1 cellular context compared by ENCODE assay signal in genomic region chr11:78350646-78351165, GRCh38.
TF ChIP-seq lines count a peak whose summit lies in the region.

No MANE protein-coding gene starts in this region.

TF ChIP-seq in K562, 482 proteins besides CTCF, POLR2A, EP300 and RAD21 (continued from another document and continues in another):
- TF ChIP-seq, protein P1, sequence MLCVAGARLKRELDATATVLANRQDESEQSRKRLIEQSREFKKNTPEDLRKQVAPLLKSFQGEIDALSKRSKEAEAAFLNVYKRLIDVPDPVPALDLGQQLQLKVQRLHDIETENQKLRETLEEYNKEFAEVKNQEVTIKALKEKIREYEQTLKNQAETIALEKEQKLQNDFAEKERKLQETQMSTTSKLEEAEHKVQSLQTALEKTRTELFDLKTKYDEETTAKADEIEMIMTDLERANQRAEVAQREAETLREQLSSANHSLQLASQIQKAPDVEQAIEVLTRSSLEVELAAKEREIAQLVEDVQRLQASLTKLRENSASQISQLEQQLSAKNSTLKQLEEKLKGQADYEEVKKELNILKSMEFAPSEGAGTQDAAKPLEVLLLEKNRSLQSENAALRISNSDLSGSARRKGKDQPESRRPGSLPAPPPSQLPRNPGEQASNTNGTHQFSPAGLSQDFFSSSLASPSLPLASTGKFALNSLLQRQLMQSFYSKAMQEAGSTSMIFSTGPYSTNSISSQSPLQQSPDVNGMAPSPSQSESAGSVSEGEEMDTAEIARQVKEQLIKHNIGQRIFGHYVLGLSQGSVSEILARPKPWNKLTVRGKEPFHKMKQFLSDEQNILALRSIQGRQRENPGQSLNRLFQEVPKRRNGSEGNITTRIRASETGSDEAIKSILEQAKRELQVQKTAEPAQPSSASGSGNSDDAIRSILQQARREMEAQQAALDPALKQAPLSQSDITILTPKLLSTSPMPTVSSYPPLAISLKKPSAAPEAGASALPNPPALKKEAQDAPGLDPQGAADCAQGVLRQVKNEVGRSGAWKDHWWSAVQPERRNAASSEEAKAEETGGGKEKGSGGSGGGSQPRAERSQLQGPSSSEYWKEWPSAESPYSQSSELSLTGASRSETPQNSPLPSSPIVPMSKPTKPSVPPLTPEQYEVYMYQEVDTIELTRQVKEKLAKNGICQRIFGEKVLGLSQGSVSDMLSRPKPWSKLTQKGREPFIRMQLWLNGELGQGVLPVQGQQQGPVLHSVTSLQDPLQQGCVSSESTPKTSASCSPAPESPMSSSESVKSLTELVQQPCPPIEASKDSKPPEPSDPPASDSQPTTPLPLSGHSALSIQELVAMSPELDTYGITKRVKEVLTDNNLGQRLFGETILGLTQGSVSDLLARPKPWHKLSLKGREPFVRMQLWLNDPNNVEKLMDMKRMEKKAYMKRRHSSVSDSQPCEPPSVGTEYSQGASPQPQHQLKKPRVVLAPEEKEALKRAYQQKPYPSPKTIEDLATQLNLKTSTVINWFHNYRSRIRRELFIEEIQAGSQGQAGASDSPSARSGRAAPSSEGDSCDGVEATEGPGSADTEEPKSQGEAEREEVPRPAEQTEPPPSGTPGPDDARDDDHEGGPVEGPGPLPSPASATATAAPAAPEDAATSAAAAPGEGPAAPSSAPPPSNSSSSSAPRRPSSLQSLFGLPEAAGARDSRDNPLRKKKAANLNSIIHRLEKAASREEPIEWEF (CRISPR knock-in tag; IDR thresholded peaks at IDR 0.05) = no peak
- TF ChIP-seq CREM (IDR thresholded peaks at IDR 0.05; ENCODE audit: low read depth) (0 out of 2 replicates have a peak, but pooled peaks have one; percentile 1), ZNF717 (CRISPR knock-in tag; IDR thresholded peaks at IDR 0.05) (no peak), RBM39 (optimal IDR thresholded peaks at IDR 0.05; ENCODE audit: low read depth, low read length) (no peak), CBX8 (IDR thresholded peaks at IDR 0.05; ENCODE audit: borderline replicate concordance, extremely low read depth, low read depth, low read length, poor library complexity, severe bottlenecking) (no peak), ESRRA (IDR thresholded peaks at IDR 0.05; ENCODE audit: borderline replicate concordance, low read depth) (no peak), MGA (IDR thresholded peaks at IDR 0.05) (peak; percentile 80), GATAD2A (IDR thresholded peaks at IDR 0.05) (no peak), ZNF589 (CRISPR knock-in tag; IDR thresholded peaks at IDR 0.05; ENCODE audit: low read depth) (peak; percentile 76; the same call in 1 of the 2 replicates), MAZ (CRISPR knock-in tag; conservative IDR thresholded peaks at IDR 0.05 in 1 of 2, IDR thresholded peaks at IDR 0.05 in 1 of 2) (0 out of 4 replicates have a peak, but pooled peaks of 1 of the 2 experiments have one; percentile 48), KLF16 (IDR thresholded peaks at IDR 0.05) (no peak), ZBTB7A (IDR thresholded peaks at IDR 0.05; ENCODE audit: borderline replicate concordance, control insufficient read depth, low read depth, low read length) (no peak), SMAD4 (CRISPR knock-in tag; conservative IDR thresholded peaks at IDR 0.05) (no peak), ZNF408 (CRISPR knock-in tag; IDR thresholded peaks at IDR 0.05; ENCODE audit: low read depth) (no peak), RBM22 (IDR thresholded peaks at IDR 0.05; ENCODE audit: low read depth, low read length, poor library complexity, severe bottlenecking) (no peak), NFATC3 (IDR thresholded peaks at IDR 0.05) (no peak), PHTF2 (CRISPR knock-in tag; IDR thresholded peaks at IDR 0.05) (no peak), NELFE (IDR thresholded peaks at IDR 0.05; ENCODE audit: insufficient read depth, insufficient read length) (no peak), JUNB (CRISPR knock-in tag; conservative IDR thresholded peaks at IDR 0.05) (no peak), NONO (IDR thresholded peaks at IDR 0.05; ENCODE audit: low read depth in 2 of 2, low read length in 1 of 2) (no peak), ZZZ3 (IDR thresholded peaks at IDR 0.05) (no peak), MCM7 (IDR thresholded peaks at IDR 0.05) (no peak)
- TF ChIP-seq, protein P2, sequence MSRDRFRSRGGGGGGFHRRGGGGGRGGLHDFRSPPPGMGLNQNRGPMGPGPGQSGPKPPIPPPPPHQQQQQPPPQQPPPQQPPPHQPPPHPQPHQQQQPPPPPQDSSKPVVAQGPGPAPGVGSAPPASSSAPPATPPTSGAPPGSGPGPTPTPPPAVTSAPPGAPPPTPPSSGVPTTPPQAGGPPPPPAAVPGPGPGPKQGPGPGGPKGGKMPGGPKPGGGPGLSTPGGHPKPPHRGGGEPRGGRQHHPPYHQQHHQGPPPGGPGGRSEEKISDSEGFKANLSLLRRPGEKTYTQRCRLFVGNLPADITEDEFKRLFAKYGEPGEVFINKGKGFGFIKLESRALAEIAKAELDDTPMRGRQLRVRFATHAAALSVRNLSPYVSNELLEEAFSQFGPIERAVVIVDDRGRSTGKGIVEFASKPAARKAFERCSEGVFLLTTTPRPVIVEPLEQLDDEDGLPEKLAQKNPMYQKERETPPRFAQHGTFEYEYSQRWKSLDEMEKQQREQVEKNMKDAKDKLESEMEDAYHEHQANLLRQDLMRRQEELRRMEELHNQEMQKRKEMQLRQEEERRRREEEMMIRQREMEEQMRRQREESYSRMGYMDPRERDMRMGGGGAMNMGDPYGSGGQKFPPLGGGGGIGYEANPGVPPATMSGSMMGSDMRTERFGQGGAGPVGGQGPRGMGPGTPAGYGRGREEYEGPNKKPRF (IDR thresholded peaks at IDR 0.05; ENCODE audit: low read depth, low read length) = no peak
- TF ChIP-seq, protein P3, sequence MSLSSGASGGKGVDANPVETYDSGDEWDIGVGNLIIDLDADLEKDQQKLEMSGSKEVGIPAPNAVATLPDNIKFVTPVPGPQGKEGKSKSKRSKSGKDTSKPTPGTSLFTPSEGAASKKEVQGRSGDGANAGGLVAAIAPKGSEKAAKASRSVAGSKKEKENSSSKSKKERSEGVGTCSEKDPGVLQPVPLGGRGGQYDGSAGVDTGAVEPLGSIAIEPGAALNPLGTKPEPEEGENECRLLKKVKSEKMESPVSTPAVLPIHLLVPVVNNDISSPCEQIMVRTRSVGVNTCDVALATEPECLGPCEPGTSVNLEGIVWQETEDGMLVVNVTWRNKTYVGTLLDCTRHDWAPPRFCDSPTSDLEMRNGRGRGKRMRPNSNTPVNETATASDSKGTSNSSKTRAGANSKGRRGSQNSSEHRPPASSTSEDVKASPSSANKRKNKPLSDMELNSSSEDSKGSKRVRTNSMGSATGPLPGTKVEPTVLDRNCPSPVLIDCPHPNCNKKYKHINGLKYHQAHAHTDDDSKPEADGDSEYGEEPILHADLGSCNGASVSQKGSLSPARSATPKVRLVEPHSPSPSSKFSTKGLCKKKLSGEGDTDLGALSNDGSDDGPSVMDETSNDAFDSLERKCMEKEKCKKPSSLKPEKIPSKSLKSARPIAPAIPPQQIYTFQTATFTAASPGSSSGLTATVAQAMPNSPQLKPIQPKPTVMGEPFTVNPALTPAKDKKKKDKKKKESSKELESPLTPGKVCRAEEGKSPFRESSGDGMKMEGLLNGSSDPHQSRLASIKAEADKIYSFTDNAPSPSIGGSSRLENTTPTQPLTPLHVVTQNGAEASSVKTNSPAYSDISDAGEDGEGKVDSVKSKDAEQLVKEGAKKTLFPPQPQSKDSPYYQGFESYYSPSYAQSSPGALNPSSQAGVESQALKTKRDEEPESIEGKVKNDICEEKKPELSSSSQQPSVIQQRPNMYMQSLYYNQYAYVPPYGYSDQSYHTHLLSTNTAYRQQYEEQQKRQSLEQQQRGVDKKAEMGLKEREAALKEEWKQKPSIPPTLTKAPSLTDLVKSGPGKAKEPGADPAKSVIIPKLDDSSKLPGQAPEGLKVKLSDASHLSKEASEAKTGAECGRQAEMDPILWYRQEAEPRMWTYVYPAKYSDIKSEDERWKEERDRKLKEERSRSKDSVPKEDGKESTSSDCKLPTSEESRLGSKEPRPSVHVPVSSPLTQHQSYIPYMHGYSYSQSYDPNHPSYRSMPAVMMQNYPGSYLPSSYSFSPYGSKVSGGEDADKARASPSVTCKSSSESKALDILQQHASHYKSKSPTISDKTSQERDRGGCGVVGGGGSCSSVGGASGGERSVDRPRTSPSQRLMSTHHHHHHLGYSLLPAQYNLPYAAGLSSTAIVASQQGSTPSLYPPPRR (CRISPR knock-in tag; IDR thresholded peaks at IDR 0.05; ENCODE audit: borderline replicate concordance) = no peak
- TF ChIP-seq, protein P4, sequence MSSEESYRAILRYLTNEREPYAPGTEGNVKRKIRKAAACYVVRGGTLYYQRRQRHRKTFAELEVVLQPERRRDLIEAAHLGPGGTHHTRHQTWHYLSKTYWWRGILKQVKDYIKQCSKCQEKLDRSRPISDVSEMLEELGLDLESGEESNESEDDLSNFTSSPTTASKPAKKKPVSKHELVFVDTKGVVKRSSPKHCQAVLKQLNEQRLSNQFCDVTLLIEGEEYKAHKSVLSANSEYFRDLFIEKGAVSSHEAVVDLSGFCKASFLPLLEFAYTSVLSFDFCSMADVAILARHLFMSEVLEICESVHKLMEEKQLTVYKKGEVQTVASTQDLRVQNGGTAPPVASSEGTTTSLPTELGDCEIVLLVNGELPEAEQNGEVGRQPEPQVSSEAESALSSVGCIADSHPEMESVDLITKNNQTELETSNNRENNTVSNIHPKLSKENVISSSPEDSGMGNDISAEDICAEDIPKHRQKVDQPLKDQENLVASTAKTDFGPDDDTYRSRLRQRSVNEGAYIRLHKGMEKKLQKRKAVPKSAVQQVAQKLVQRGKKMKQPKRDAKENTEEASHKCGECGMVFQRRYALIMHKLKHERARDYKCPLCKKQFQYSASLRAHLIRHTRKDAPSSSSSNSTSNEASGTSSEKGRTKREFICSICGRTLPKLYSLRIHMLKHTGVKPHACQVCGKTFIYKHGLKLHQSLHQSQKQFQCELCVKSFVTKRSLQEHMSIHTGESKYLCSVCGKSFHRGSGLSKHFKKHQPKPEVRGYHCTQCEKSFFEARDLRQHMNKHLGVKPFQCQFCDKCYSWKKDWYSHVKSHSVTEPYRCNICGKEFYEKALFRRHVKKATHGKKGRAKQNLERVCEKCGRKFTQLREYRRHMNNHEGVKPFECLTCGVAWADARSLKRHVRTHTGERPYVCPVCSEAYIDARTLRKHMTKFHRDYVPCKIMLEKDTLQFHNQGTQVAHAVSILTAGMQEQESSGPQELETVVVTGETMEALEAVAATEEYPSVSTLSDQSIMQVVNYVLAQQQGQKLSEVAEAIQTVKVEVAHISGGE (CRISPR knock-in tag; IDR thresholded peaks at IDR 0.05) = peak in 1 of 3 experiments; percentile 66; a peak in 1 of 6 replicates
